Comparison of ENCODE assay signal across 1 cellular context in genomic region chr5:173515526-173515925, GRCh38.
TF ChIP-seq lines count a peak whose summit lies in the region.

No MANE protein-coding gene starts in this region.

TF ChIP-seq in H1, 55 proteins besides CTCF, POLR2A, EP300 and RAD21 (continued from another document):
- TF ChIP-seq CHD7 (IDR thresholded peaks at IDR 0.05; ENCODE audit: insufficient replicate concordance, low read length) (no peak), CHD2 (IDR thresholded peaks at IDR 0.05; ENCODE audit: low read length) (no peak), SP2 (IDR thresholded peaks at IDR 0.05; ENCODE audit: low read length) (no peak), BCL11A (IDR thresholded peaks at IDR 0.05; ENCODE audit: low read depth in 2 of 2, low read length in 2 of 2) (no peak), SIN3A (conservative IDR thresholded peaks at IDR 0.05 in 1 of 2, IDR thresholded peaks at IDR 0.05 in 1 of 2; ENCODE audit: low read depth in 1 of 2, low read length in 2 of 2) (no peak), BRCA1 (IDR thresholded peaks at IDR 0.05; ENCODE audit: low read depth, low read length) (no peak), KDM5A (IDR thresholded peaks at IDR 0.05; ENCODE audit: low read length) (no peak), TAF7 (optimal IDR thresholded peaks at IDR 0.05; ENCODE audit: borderline replicate concordance, low read depth, low read length) (no peak)
